ENCODE assay signal across 8 cellular contexts in genomic region chr7:29239638-29240037, GRCh38. TPM values are rescaled to one million over a fixed set of nuclear protein-coding genes. Genes with fewer than 3 reads are reported as not detected.
A peak's percentile ranks its signal among the peaks of the same experiment; 100 is the strongest.
DNase-seq lines count a peak whose midpoint lies in the region; ATAC-seq, FAIRE-seq and TF ChIP-seq lines count a peak whose summit lies in the region.
"Had no signal": no experiment of that assay in that cellular context is flagged by ENCODE, and none has a peak within 500 bp of the region (broad histone marks: within the 10 kb centered on the region; RNA-seq: fewer than 3 reads in every experiment).

No MANE protein-coding gene starts in this region.

- TF ChIP-seq CTCF in D721Med (IDR thresholded peaks at IDR 0.05; ENCODE audit: insufficient read depth, missing control alignments) (peak; percentile 24), mucosa of descending colon (IDR thresholded peaks at IDR 0.05) (peak; percentile 44)

- H3K4me1 ChIP-seq in mucosa of descending colon (ENCODE audit: low read depth), result no peaks in the 10 kb centered on the region

- peaks cover 20% of the 10 kb centered on the region for H3K4me1 Mint-ChIP-seq in activated naive CD8-positive, alpha-beta T cell treated with anti-CD3 and anti-CD28 coated beads, Interleukin-2, amount 50 U/mL, for 24 hours
- H3K4me1 Mint-ChIP-seq: T-helper 17 cell had no signal

- no peak for ATAC-seq in activated naive CD8-positive, alpha-beta T cell treated with anti-CD3 and anti-CD28 coated beads, Interleukin-2, amount 50 U/mL, for 24 hours
- ATAC-seq in mucosa of descending colon, result peak; percentile 73
- no peak for ATAC-seq in GM18868 (IDR thresholded peaks at IDR 0.05; ENCODE audit: unreplicated experiment)
- ATAC-seq: T-helper 17 cell had no signal

- CTCF ChIA-PET in HEK293T (lab: Yijun Ruan, JAX), result interaction anchor here (0.6 to 0.9 kb wide), 3 partner anchors 10 to 36 kb away, joined by 3 to 4 read pairs (median 4); no protein-coding TSS in a partner anchor

- intact Hi-C loops in mucosa of descending colon (cut with DNase I, micrococcal nuclease), result no loop called here

- H3K36me3 ChIP-seq in mucosa of descending colon (ENCODE audit: low read depth), result no peaks in the 10 kb centered on the region

- H3K9me3 ChIP-seq in mucosa of descending colon, result no peaks in the 10 kb centered on the region

- H3K4me3 ChIP-seq in mucosa of descending colon, result no peak overlapping the region

- H3K9me3 Mint-ChIP-seq in activated naive CD8-positive, alpha-beta T cell treated with anti-CD3 and anti-CD28 coated beads, Interleukin-2, amount 50 U/mL, for 24 hours, result peaks cover 2% of the 10 kb centered on the region

- no peaks in the 10 kb centered on the region for H3K36me3 Mint-ChIP-seq in activated naive CD8-positive, alpha-beta T cell treated with anti-CD3 and anti-CD28 coated beads, Interleukin-2, amount 50 U/mL, for 24 hours (ENCODE audit: low read depth)

- H3K27me3 Mint-ChIP-seq in activated naive CD8-positive, alpha-beta T cell treated with anti-CD3 and anti-CD28 coated beads, Interleukin-2, amount 50 U/mL, for 24 hours, result peaks cover 2% of the 10 kb centered on the region
- H3K27me3 Mint-ChIP-seq: T-helper 17 cell had no signal

- no peak overlapping the region for H3K27ac Mint-ChIP-seq in activated naive CD8-positive, alpha-beta T cell treated with anti-CD3 and anti-CD28 coated beads, Interleukin-2, amount 50 U/mL, for 24 hours
- H3K27ac Mint-ChIP-seq: T-helper 17 cell had no signal

- no peak overlapping the region for H3K4me3 Mint-ChIP-seq in activated naive CD8-positive, alpha-beta T cell treated with anti-CD3 and anti-CD28 coated beads, Interleukin-2, amount 50 U/mL, for 24 hours
- H3K4me3 Mint-ChIP-seq: T-helper 17 cell had no signal

- no peak for DNase-seq in D721Med (ENCODE audit: insufficient read length, low spot score)
- DNase-seq in HEK293T (ENCODE audit: extremely low spot score), result peak; percentile 35
- peak; percentile 29 for DNase-seq in activated naive CD8-positive, alpha-beta T cell treated with anti-CD3 and anti-CD28 coated beads, Interleukin-2, amount 50 U/mL, for 24 hours
- peak in 2 of 3 donors; percentile 23 to 53 for DNase-seq in mucosa of descending colon
- no peak for DNase-seq in NK-92 treated with Interleukin-12 subunit alpha and Interleukin-12 subunit beta, amount 100 ng/mL, for 24 hours (lab: John Stamatoyannopoulos, UW)
- DNase-seq in DMS153 (lab: John Stamatoyannopoulos, UW), result no peak
- DNase-seq: T-helper 17 cell had no signal

- no peak for FAIRE-seq in D721Med (lab: Jason Lieb, UNC)

- POLR2A ChIA-PET in HEK293T (lab: Yijun Ruan, JAX), result no interaction called here

TF ChIP-seq in HEK293T, 16 proteins besides CTCF, POLR2A, EP300 and RAD21:
- no peak for TF ChIP-seq SUZ12 (IDR thresholded peaks at IDR 0.05)
- TF ChIP-seq ELF4 (IDR thresholded peaks at IDR 0.05), result no peak
- no peak for TF ChIP-seq ZNF384 (IDR thresholded peaks at IDR 0.05)
- TF ChIP-seq CTBP1 (IDR thresholded peaks at IDR 0.05; ENCODE audit: borderline replicate concordance), result no peak
- TF ChIP-seq TARDBP (IDR thresholded peaks at IDR 0.05), result no peak
- TF ChIP-seq PKNOX1 (IDR thresholded peaks at IDR 0.05), result no peak
- TF ChIP-seq ARNT (IDR thresholded peaks at IDR 0.05), result no peak
- TF ChIP-seq SP1 (IDR thresholded peaks at IDR 0.05), result no peak
- no peak for TF ChIP-seq FOXM1 (IDR thresholded peaks at IDR 0.05; ENCODE audit: borderline replicate concordance)
- TF ChIP-seq LEF1 (IDR thresholded peaks at IDR 0.05; ENCODE audit: borderline replicate concordance), result no peak
- TF ChIP-seq HDGF (IDR thresholded peaks at IDR 0.05; ENCODE audit: borderline replicate concordance), result no peak
- TF ChIP-seq BHLHE40 (IDR thresholded peaks at IDR 0.05; ENCODE audit: borderline replicate concordance), result no peak
- TF ChIP-seq NFRKB (IDR thresholded peaks at IDR 0.05), result no peak
- TF ChIP-seq FOXK2 (IDR thresholded peaks at IDR 0.05), result no peak
- no peak for TF ChIP-seq L3MBTL2 (conservative IDR thresholded peaks at IDR 0.05)
- TF ChIP-seq FOXA1 (IDR thresholded peaks at IDR 0.05), result no peak

RNA-seq across cellular contexts. Expression of gene CHN2, which starts 45.1 kb away (rescaled TPM):
- total RNA-seq in mucosa of descending colon, result 10 to 100 TPM; 18.7 to 41.5 (median 27.6) TPM

Comparison
In these comparisons a context has a peak if more than half of its experiments do, and no peak if none do; other contexts are left out.
1. DNase-seq: peak in HEK293T (single experiment), activated naive CD8-positive, alpha-beta T cell treated with anti-CD3 and anti-CD28 coated beads, Interleukin-2, amount 50 U/mL, for 24 hours (single experiment) and mucosa of descending colon (2 of 3); none in D721Med (single experiment), NK-92 treated with Interleukin-12 subunit alpha and Interleukin-12 subunit beta, amount 100 ng/mL, for 24 hours (single experiment) and DMS153 (single experiment).